ENCODE assay signal across 20 cellular contexts in the genomic region with DNA sequence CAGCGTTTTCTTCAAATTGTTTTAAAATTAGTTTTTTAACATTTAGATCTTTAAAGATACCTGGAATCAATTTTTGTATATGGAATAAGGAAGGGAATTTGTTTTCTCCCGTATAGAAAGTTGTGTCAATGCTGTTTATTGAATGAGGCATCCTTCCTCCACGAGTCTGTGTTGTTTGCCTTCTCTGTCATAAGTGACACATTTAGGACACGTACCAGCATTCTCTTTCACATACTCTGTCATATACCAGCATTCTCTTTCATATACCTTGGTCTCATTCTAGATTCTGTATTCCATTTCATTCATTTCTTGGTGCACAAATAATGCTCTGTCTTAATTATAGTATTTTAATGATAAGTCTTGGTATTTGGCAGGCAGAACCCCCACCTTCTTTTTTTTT. TPM values are rescaled to one million over a fixed set of nuclear protein-coding genes. Genes with fewer than 3 reads are reported as not detected.
DNase-seq lines count a peak whose midpoint lies in the region; ATAC-seq, FAIRE-seq and TF ChIP-seq lines count a peak whose summit lies in the region.
"Had no signal": no experiment of that assay in that cellular context is flagged by ENCODE, and none has a peak within 500 bp of the region (broad histone marks: within the 10 kb centered on the region; RNA-seq: fewer than 3 reads in every experiment).

No MANE protein-coding gene starts in this region.

- no peak overlapping the region for H4K12ac ChIP-seq in trophoblast cell (ENCODE audit: low read depth, low read length)

- H3K4me2 ChIP-seq in K562 (ENCODE audit: insufficient read depth, low read length) = no peak overlapping the region
- no peak overlapping the region for H3K4me2 ChIP-seq in trophoblast cell (ENCODE audit: low read length)
- H3K4me2 ChIP-seq: A549, SK-N-SH had no signal

- intact Hi-C loops in CD14-positive monocyte (cut with micrococcal nuclease) = no loop called here
- intact Hi-C loops in K562 (cut with micrococcal nuclease) = loop anchor here (5.0 kb wide), 1 partner anchor 1816 kb away; a partner anchor contains a TSS
- intact Hi-C loops in vagina (cut with DNase I) = no loop called here

- in situ Hi-C loops in K562 (cut with MboI) = no loop called here

- peaks cover 31% of the 10 kb centered on the region for H3K4me1 Mint-ChIP-seq in CD14-positive monocyte

- H4K8ac ChIP-seq in trophoblast cell (ENCODE audit: low read depth, low read length) = no peak overlapping the region

- no peak for TF ChIP-seq EP300 in K562 (IDR thresholded peaks at IDR 0.05; ENCODE audit: low read length)

- no peak overlapping the region for H4K91ac ChIP-seq in trophoblast cell (ENCODE audit: low read depth, low read length)

- H3K27me3 Mint-ChIP-seq in CD14-positive monocyte (ENCODE audit: low read depth in 3 of 3) = peaks cover 0 to 2% (median 0%) of the 10 kb centered on the region in 3 donors
- H3K27me3 Mint-ChIP-seq: B cell had no signal

- H3K9ac ChIP-seq in K562 (ENCODE audit: insufficient read depth in 1 of 2, low read depth in 2 of 2, low read length in 2 of 2) = no peak overlapping the region
- H3K9ac ChIP-seq in trophoblast cell (ENCODE audit: low read length) = no peak overlapping the region
- H3K9ac ChIP-seq: SK-N-SH had no signal

- no peak overlapping the region for H2AK5ac ChIP-seq in trophoblast cell (ENCODE audit: low read length)

- no peaks in the 10 kb centered on the region for H3K79me1 ChIP-seq in trophoblast cell (ENCODE audit: low read length)

- POLR2A ChIA-PET in K562 (lab: Yijun Ruan, JAX) = interaction anchor here (0.7 to 1.0 kb wide), 2 partner anchors 10 to 17 kb away, joined by 3 to 4 read pairs; no protein-coding TSS in a partner anchor

- no peak overlapping the region for H2BK120ac ChIP-seq in trophoblast cell (ENCODE audit: insufficient read depth, low read length, poor library complexity)

- H3K9me3 ChIP-seq in K562 (replicated peaks; ENCODE audit: control insufficient read depth, insufficient read depth, low read depth, low read length) (no peaks in the 10 kb centered on the region), trophoblast cell (ENCODE audit: insufficient read depth, low read depth, low read length) (no peaks in the 10 kb centered on the region), vagina (no peaks in the 10 kb centered on the region)
- H3K9me3 ChIP-seq: A549, SK-N-SH had no signal

- no peak for TF ChIP-seq POLR2A in GM12892 (IDR thresholded peaks at IDR 0.05; ENCODE audit: low read depth, low read length)
- no peak for TF ChIP-seq POLR2A in K562 (conservative IDR thresholded peaks at IDR 0.05)
- TF ChIP-seq POLR2A in vagina (IDR thresholded peaks at IDR 0.05) = no peak

- no peak overlapping the region for H3K14ac ChIP-seq in trophoblast cell (ENCODE audit: low read length)

- BruUV-seq in K562 (replicated peaks; lab: Mats Ljungman, UMichigan) = no TSS peak

- no peaks in the 10 kb centered on the region for H4K20me1 ChIP-seq in K562 (replicated peaks; ENCODE audit: control insufficient read depth, insufficient read depth, low read length)

- H3K4me3 ChIP-seq in K562 (no peak overlapping the region), trophoblast cell (ENCODE audit: low read depth, low read length) (no peak overlapping the region), vagina (no peak overlapping the region)
- H3K4me3 ChIP-seq: A549 had no signal

- no peak overlapping the region for H3K4ac ChIP-seq in trophoblast cell (ENCODE audit: low read depth, low read length)

- no peak overlapping the region for H2BK5ac ChIP-seq in trophoblast cell (ENCODE audit: low read depth, low read length, poor library complexity)

- H3K4me1 ChIP-seq in K562 (replicated peaks in 1 of 2; ENCODE audit: control insufficient read depth in 2 of 2, insufficient read depth in 2 of 2, low read length in 2 of 2) (peaks cover 3 to 21% of the 10 kb centered on the region in 2 experiments; a peak in 3 of 5 replicates), trophoblast cell (ENCODE audit: control insufficient read depth in 1 of 2, insufficient read depth in 2 of 2, low read length in 2 of 2) (peaks cover 0 to 2% of the 10 kb centered on the region in 2 experiments), vagina (peaks cover 24% of the 10 kb centered on the region)

- TF ChIP-seq CTCF in CD14-positive monocyte (IDR thresholded peaks at IDR 0.05) (no peak), K562 (IDR thresholded peaks at IDR 0.05 in 2 of 3, conservative IDR thresholded peaks at IDR 0.05 in 1 of 3; ENCODE audit: insufficient read depth in 2 of 3, low read depth in 1 of 3, low read length in 3 of 3) (no peak), vagina (IDR thresholded peaks at IDR 0.05) (no peak)

- H3K27ac Mint-ChIP-seq in CD14-positive monocyte = peak overlapping the region; percentile 28 to 95 (median 56)
- H3K27ac Mint-ChIP-seq: B cell had no signal

- CTCF ChIA-PET in K562 (lab: Yijun Ruan, JAX; ENCODE audit: low intra/inter-chr PET ratio) = no interaction called here

- WGBS in K562 (ENCODE audit: insufficient coverage, low coverage, missing lambda C conversion rate) = 67% methylated on average over 4 of the region's 4 CpGs
- WGBS in trophoblast cell (ENCODE audit: extremely low coverage, insufficient coverage, insufficient read length) = no CpG with 5 or more reads among the region's 4 CpGs

- no peak overlapping the region for H3K18ac ChIP-seq in trophoblast cell (ENCODE audit: low read length)

- ATAC-seq in K562 = 0 out of 3 replicates have a peak, but pooled peaks have one; percentile 16
- no peak for ATAC-seq in HG02973 (IDR thresholded peaks at IDR 0.05; ENCODE audit: unreplicated experiment)
- ATAC-seq: A549, Panc1 had no signal

- H3K27ac ChIP-seq in K562 (ENCODE audit: extremely low read depth, low read depth, low read length) (no peak overlapping the region), trophoblast cell (ENCODE audit: low read depth, low read length) (no peak overlapping the region), vagina (no peak overlapping the region)
- H3K27ac ChIP-seq: A549 had no signal

- H3K4me3 Mint-ChIP-seq in CD14-positive monocyte = no peak overlapping the region
- H3K4me3 Mint-ChIP-seq: B cell had no signal

- no peak overlapping the region for H2AFZ ChIP-seq in K562 (ENCODE audit: low read depth, low read length)
- no peak overlapping the region for H2AFZ ChIP-seq in trophoblast cell (ENCODE audit: insufficient read depth, low read length, poor library complexity)

- H2BK12ac ChIP-seq in trophoblast cell (ENCODE audit: low read length) = no peak overlapping the region

- H3K23ac ChIP-seq in trophoblast cell (ENCODE audit: low read length) = no peak overlapping the region

- H3K79me2 ChIP-seq in K562 (ENCODE audit: control insufficient read depth, insufficient read depth, low read length) (peaks cover 99% of the 10 kb centered on the region), trophoblast cell (ENCODE audit: control insufficient read depth, insufficient read depth, low read length, poor library complexity) (no peaks in the 10 kb centered on the region)

- H3K9me3 Mint-ChIP-seq in CD14-positive monocyte = no peaks in the 10 kb centered on the region

- H3K9me1 ChIP-seq in K562 (ENCODE audit: control insufficient read depth, insufficient read depth, low read length) = no peaks in the 10 kb centered on the region

- FAIRE-seq in GM12892 (lab: Jason Lieb, UNC) = peak; percentile 38
- FAIRE-seq in K562 (lab: Jason Lieb, UNC) = no peak
- FAIRE-seq: A549 had no signal

- DNase-seq in CD14-positive monocyte (ENCODE audit: low spot score) (no peak), GM12892 (ENCODE audit: insufficient read length) (no peak), K562 (ENCODE audit: extremely low read depth in 1 of 4, low spot score in 3 of 4) (no peak), trophoblast cell (peak; percentile 8 to 56), vagina (ENCODE audit: extremely low spot score in 2 of 2) (no peak), NOMO-1 treated with dmso at 0.1 percent for 144 hours (lab: John Stamatoyannopoulos, UW; ENCODE audit: unreplicated experiment) (no peak)
- DNase-seq: EL, H7, KG1, NCI-H1092, NCI-H1436, NCI-H187 treated with DMSO at 0.1 percent for 48 hours, NCI-H2227 treated with DMSO at 0.1 percent for 48 hours, NCI-H510A, NCI-H748 treated with DMSO at 0.1 percent for 48 hours, SK-N-SH had no signal

- H3K36me3 Mint-ChIP-seq in CD14-positive monocyte = peaks cover 7 to 10% of the 10 kb centered on the region in 2 donors

- TF ChIP-seq RAD21 in K562 (CRISPR knock-in tag; conservative IDR thresholded peaks at IDR 0.05 in 1 of 2, IDR thresholded peaks at IDR 0.05 in 1 of 2) = no peak

- peaks cover 4% of the 10 kb centered on the region; the same call in 1 of the 3 replicates for H3K36me3 ChIP-seq in K562 (ENCODE audit: control insufficient read depth, insufficient read depth, low read length)
- H3K36me3 ChIP-seq in trophoblast cell (ENCODE audit: control insufficient read depth in 1 of 2, insufficient read depth in 2 of 2, low read length in 2 of 2) = no peaks in the 10 kb centered on the region
- no peaks in the 10 kb centered on the region for H3K36me3 ChIP-seq in vagina

- no peaks in the 10 kb centered on the region for H3K27me3 ChIP-seq in K562 (ENCODE audit: control insufficient read depth in 2 of 2, insufficient read depth in 2 of 2, low read length in 2 of 2)
- H3K27me3 ChIP-seq in trophoblast cell (ENCODE audit: insufficient read depth, low read length) = no peaks in the 10 kb centered on the region
- no peaks in the 10 kb centered on the region for H3K27me3 ChIP-seq in vagina

RNA-seq across cellular contexts. Expression of a gene that starts 10.3 kb away (rescaled TPM):
- polyA plus RNA-seq in CD14-positive monocyte (10 to 100 TPM; 11.1 to 25.1 TPM), K562 (2011; rRNA removed) (29.3 and 41.8 TPM in 2 replicates), K562 (2014; fragmentation: Illumina TruSeq; extraction: Trizol) (33.1 and 40.2 TPM in 2 replicates), K562 (2014; fragmentation: Nextera tagmentation; extraction: Ambion mirVana) (10 to 100 TPM; 11.9 to 12.1 TPM), K562 (2014; rRNA removed) (23.6 and 27.0 TPM in 2 replicates)
- polyA plus RNA-seq in GM12892 (2012; ENCODE audit: missing spikeins) = 31.1 TPM
- total RNA-seq in K562 (2011; cell fraction: chromatin; rRNA removed; ENCODE audit: low replicate concordance) = 31.7 and 147 TPM in 2 replicates
- 23.2 and 28.2 TPM in 2 replicates for total RNA-seq in K562 (2011; cell fraction: nucleolus; rRNA removed)
- total RNA-seq in K562 (2011; cell fraction: nucleoplasm; rRNA removed) = 65.4 and 117 TPM in 2 replicates
- total RNA-seq in K562 (2014; rRNA removed) (39.0 and 68.7 TPM in 2 replicates), K562 (2014; rRNA removed; fragmentation: Illumina TruSeq; extraction: Trizol) (61.1 and 70.3 TPM in 2 replicates), K562 (2015; rRNA removed; fragmentation: Illumina TruSeq; extraction: Trizol) (50.3 and 55.6 TPM in 2 replicates), K562 (2021) (67.3 and 67.6 TPM in 2 replicates), vagina (100 TPM)
- 6.7 and 16.4 TPM in 2 replicates for polyA plus RNA-seq in K562 (2011; cell fraction: cytosol; rRNA removed)
- polyA plus RNA-seq in K562 (2011; cell fraction: nucleus; rRNA removed) = 32.1 and 43.8 TPM in 2 replicates
- polyA plus RNA-seq in K562 (2012) = 21.7 and 24.7 TPM in 2 replicates
- 66.2 and 72.6 TPM in 2 replicates for polyA minus RNA-seq in K562 (2011; rRNA and poly(A)+ RNA removed)
- 32.9 and 52.5 TPM in 2 replicates for polyA minus RNA-seq in K562 (2011; cell fraction: cytosol; rRNA and poly(A)+ RNA removed)
- 38.0 and 60.2 TPM in 2 replicates for polyA minus RNA-seq in K562 (2011; cell fraction: nucleus; rRNA and poly(A)+ RNA removed)
- polyA plus RNA-seq in trophoblast cell (2013) = 20.9 and 21.3 TPM in 2 replicates

Comparison
In these comparisons a context has a peak if more than half of its experiments do, and no peak if none do; other contexts are left out.
1. DNase-seq: peak in trophoblast cell (2 of 2); none in CD14-positive monocyte (single experiment), GM12892 (single experiment), K562 (0 of 4), vagina (0 of 2) and NOMO-1 treated with dmso at 0.1 percent for 144 hours (single experiment).